In genomic region chr9:129109952-129110739, GRCh38 we compare ENCODE assay signal across 8 cellular contexts. TPM values are rescaled to one million over a fixed set of nuclear protein-coding genes. Genes with fewer than 3 reads are reported as not detected.
A peak's percentile ranks its signal among the peaks of the same experiment; 100 is the strongest.
DNase-seq lines count a peak whose midpoint lies in the region; ATAC-seq and TF ChIP-seq lines count a peak whose summit lies in the region.

No MANE protein-coding gene starts in this region.

- peak overlapping the region; percentile 99 for H3K27ac ChIP-seq in left ventricle myocardium inferior (replicated peaks)

- intact Hi-C loops in left ventricle myocardium inferior (cut with micrococcal nuclease) = no loop called here

- H3K36me3 Mint-ChIP-seq in activated T-cell treated with anti-CD3 and anti-CD28 coated beads, Interleukin-2, amount 50 U/mL, for 24 hours (ENCODE audit: low read depth) = peaks cover 15% of the 10 kb centered on the region
- H3K36me3 Mint-ChIP-seq in activated naive CD8-positive, alpha-beta T cell treated with anti-CD3 and anti-CD28 coated beads for 36 hours = no peaks in the 10 kb centered on the region

- ATAC-seq in HG03571 (IDR thresholded peaks at IDR 0.05; ENCODE audit: unreplicated experiment) (peak; percentile 9), HG03280 (IDR thresholded peaks at IDR 0.05; ENCODE audit: unreplicated experiment) (no peak), GM21825 (IDR thresholded peaks at IDR 0.05; ENCODE audit: unreplicated experiment) (no peak)

- no peaks in the 10 kb centered on the region for H3K9me3 Mint-ChIP-seq in activated T-cell treated with anti-CD3 and anti-CD28 coated beads, Interleukin-2, amount 50 U/mL, for 24 hours
- H3K9me3 Mint-ChIP-seq in activated naive CD8-positive, alpha-beta T cell treated with anti-CD3 and anti-CD28 coated beads for 36 hours = no peaks in the 10 kb centered on the region

- no peaks in the 10 kb centered on the region for H3K27me3 ChIP-seq in left ventricle myocardium inferior (ENCODE audit: low read depth)

- H3K4me3 ChIP-seq in left ventricle myocardium inferior (peak overlapping the region; percentile 89), retinal pigment epithelial cell (ENCODE audit: low read length) (peak overlapping the region; percentile 62)

- H3K9me3 ChIP-seq in left ventricle myocardium inferior (replicated peaks) = no peaks in the 10 kb centered on the region

- no peak overlapping the region for H3K27ac Mint-ChIP-seq in activated T-cell treated with anti-CD3 and anti-CD28 coated beads, Interleukin-2, amount 50 U/mL, for 24 hours
- H3K27ac Mint-ChIP-seq in activated naive CD8-positive, alpha-beta T cell treated with anti-CD3 and anti-CD28 coated beads for 36 hours = no peak overlapping the region

- TF ChIP-seq CTCF in left ventricle myocardium inferior (IDR thresholded peaks at IDR 0.05; ENCODE audit: borderline replicate concordance) (no peak), retinal pigment epithelial cell (conservative IDR thresholded peaks at IDR 0.05; ENCODE audit: low read depth, low read length) (no peak)

- peaks cover 19% of the 10 kb centered on the region for H3K36me3 ChIP-seq in left ventricle myocardium inferior

- H3K4me3 Mint-ChIP-seq in activated T-cell treated with anti-CD3 and anti-CD28 coated beads, Interleukin-2, amount 50 U/mL, for 24 hours = peak overlapping the region; percentile 97
- H3K4me3 Mint-ChIP-seq in activated naive CD8-positive, alpha-beta T cell treated with anti-CD3 and anti-CD28 coated beads for 36 hours = peak overlapping the region; percentile 95

- no peak for DNase-seq in activated T-cell treated with anti-CD3 and anti-CD28 coated beads, Interleukin-2, amount 50 U/mL, for 24 hours
- no peak for DNase-seq in activated T-cell treated with anti-CD3 and anti-CD28 coated beads for 4 hours
- DNase-seq in activated naive CD8-positive, alpha-beta T cell treated with anti-CD3 and anti-CD28 coated beads for 36 hours = no peak
- DNase-seq in left ventricle myocardium inferior = no peak
- no peak for DNase-seq in retinal pigment epithelial cell (ENCODE audit: low read depth)

- no peaks in the 10 kb centered on the region for H3K27me3 Mint-ChIP-seq in activated T-cell treated with anti-CD3 and anti-CD28 coated beads, Interleukin-2, amount 50 U/mL, for 24 hours
- no peaks in the 10 kb centered on the region for H3K27me3 Mint-ChIP-seq in activated naive CD8-positive, alpha-beta T cell treated with anti-CD3 and anti-CD28 coated beads for 36 hours

- peaks cover 58% of the 10 kb centered on the region for H3K4me1 ChIP-seq in left ventricle myocardium inferior

- peaks cover 39% of the 10 kb centered on the region for H3K4me1 Mint-ChIP-seq in activated T-cell treated with anti-CD3 and anti-CD28 coated beads, Interleukin-2, amount 50 U/mL, for 24 hours (ENCODE audit: low read depth)
- H3K4me1 Mint-ChIP-seq in activated naive CD8-positive, alpha-beta T cell treated with anti-CD3 and anti-CD28 coated beads for 36 hours = peaks cover 30% of the 10 kb centered on the region

RNA-seq across cellular contexts. Expression of gene CRAT, which starts 0.4 kb away (rescaled TPM):
- total RNA-seq in activated naive CD8-positive, alpha-beta T cell treated with anti-CD3 and anti-CD28 coated beads for 36 hours = 1 to 10 TPM; 7.3 to 7.9 TPM
- total RNA-seq in left ventricle myocardium inferior = 85.3 TPM

RNA-seq across cellular contexts. Expression of gene PTPA, which starts 1.1 kb away (rescaled TPM):
- total RNA-seq in activated naive CD8-positive, alpha-beta T cell treated with anti-CD3 and anti-CD28 coated beads for 36 hours = 100 to 1,000 TPM; 101 to 104 TPM
- 162 TPM for total RNA-seq in left ventricle myocardium inferior

RNA-seq across cellular contexts. Expression of gene DOLPP1, which starts 29.2 kb away (rescaled TPM):
- 10 to 100 TPM; 17.7 to 20.8 TPM for total RNA-seq in activated naive CD8-positive, alpha-beta T cell treated with anti-CD3 and anti-CD28 coated beads for 36 hours
- 9.4 TPM for total RNA-seq in left ventricle myocardium inferior
